1 cellular context compared by ENCODE assay signal in genomic region chr16:70526403-70526802, GRCh38.
TF ChIP-seq lines count a peak whose summit lies in the region.

No MANE protein-coding gene starts in this region.

TF ChIP-seq in SK-N-SH, 30 proteins besides CTCF, POLR2A, EP300 and RAD21 (continued from another document):
- TF ChIP-seq PBX3 (IDR thresholded peaks at IDR 0.05) (no peak), IRF3 (IDR thresholded peaks at IDR 0.05; ENCODE audit: low read depth, low read length) (no peak), GATA2 (CRISPR knock-in tag; IDR thresholded peaks at IDR 0.05) (no peak), EZH2phosphoT487 (IDR thresholded peaks at IDR 0.05; ENCODE audit: borderline replicate concordance, low read depth) (no peak), GABPA (IDR thresholded peaks at IDR 0.05; ENCODE audit: low read depth) (no peak), MEF2A (IDR thresholded peaks at IDR 0.05; ENCODE audit: borderline replicate concordance, low read depth) (no peak)
